8 cellular contexts compared by ENCODE assay signal in genomic region chr1:155255243-155256100, GRCh38. TPM values are rescaled to one million over a fixed set of nuclear protein-coding genes. Genes with fewer than 3 reads are reported as not detected.
DNase-seq lines count a peak whose midpoint lies in the region; ATAC-seq, FAIRE-seq and TF ChIP-seq lines count a peak whose summit lies in the region.

TSS of gene ENTREP3 (minus strand) at chr1:155255483. CDS start at chr1:155254877, 606 bp downstream.

- DNase-seq in GM03348 (ENCODE audit: low spot score) (peak; percentile 93), NCI-H345 treated with DMSO at 0.1 percent for 48 hours (lab: John Stamatoyannopoulos, UW; ENCODE audit: unreplicated experiment) (peak; percentile 93), cerebellum (ENCODE audit: low spot score) (peak; percentile 95), kidney (peak; percentile 96), GOT3 (lab: John Stamatoyannopoulos, UW) (no peak)
- peak; percentile 73 for DNase-seq in activated CD4-positive, CD25-positive, alpha-beta regulatory T cell treated with anti-CD3 and anti-CD28 coated beads, Interleukin-2, amount 50 U/mL, for 72 hours
- peak; percentile 42 to 68 for DNase-seq in stimulated activated CD4-positive, alpha-beta T cell treated with anti-CD3 and anti-CD28 coated beads, Interleukin-15, amount 100 ng/mL, for 1 hour (ENCODE audit: low read depth in 1 of 2, low spot score in 1 of 2)

- H3K4me3 ChIP-seq in kidney (ENCODE audit: low read length in 2 of 2), result peak within 1 kb of the TSS; percentile 71 to 76

- no peak for FAIRE-seq in kidney (lab: Jason Lieb, UNC)

- peak; percentile 56 for ATAC-seq in HG02981 (IDR thresholded peaks at IDR 0.05; ENCODE audit: unreplicated experiment)

- peak within 1 kb of the TSS; percentile 96 to 98 for H3K27ac ChIP-seq in kidney (ENCODE audit: low read depth in 2 of 2, low read length in 2 of 2)

- TF ChIP-seq CTCF in kidney (IDR thresholded peaks at IDR 0.05; ENCODE audit: borderline replicate concordance, extremely low read depth, insufficient read depth), result no peak

- peaks cover 12 to 18% of the 10 kb centered on the region in 2 donors for H3K4me1 ChIP-seq in kidney (ENCODE audit: control insufficient read depth in 1 of 2, insufficient read depth in 1 of 2, low read depth in 1 of 2, low read length in 2 of 2)

- peaks cover 4 to 5% of the 10 kb centered on the region in 2 donors for H3K36me3 ChIP-seq in kidney (ENCODE audit: control insufficient read depth in 1 of 2, insufficient read depth in 2 of 2, low read length in 2 of 2)

- H3K9ac ChIP-seq in kidney (ENCODE audit: low read length in 2 of 2), result peak within 1 kb of the TSS; percentile 85 to 90

- intact Hi-C loops in kidney (cut with DNase I), result no loop called here

- no peaks in the 10 kb centered on the region for H3K9me3 ChIP-seq in kidney (ENCODE audit: control insufficient read depth in 1 of 2, low read length in 2 of 2)

RNA-seq across cellular contexts. Expression of gene ENTREP3, which starts in this region (rescaled TPM):
- total RNA-seq in cerebellum (7.0 TPM), kidney (22.8 TPM)
- 19.8 TPM for polyA plus RNA-seq in kidney (ENCODE audit: insufficient read depth, low read depth, low replicate concordance)
